ENCODE assay signal across 9 cellular contexts in genomic region chr19:46603195-46603637, GRCh38. TPM values are rescaled to one million over a fixed set of nuclear protein-coding genes. Genes with fewer than 3 reads are reported as not detected.
DNase-seq lines count a peak whose midpoint lies in the region; ATAC-seq and TF ChIP-seq lines count a peak whose summit lies in the region.
"Had no signal": no experiment of that assay in that cellular context is flagged by ENCODE, and none has a peak within 500 bp of the region (broad histone marks: within the 10 kb centered on the region; RNA-seq: fewer than 3 reads in every experiment).

No MANE protein-coding gene starts in this region.

- H3K23ac ChIP-seq in trophoblast cell (ENCODE audit: low read length) = no peak overlapping the region

- H3K4me3 ChIP-seq in GM06990 (replicated peaks; ENCODE audit: low read depth, low read length) (peak overlapping the region; percentile 83), PC-9 (no peak overlapping the region), trophoblast cell (ENCODE audit: low read depth, low read length) (no peak overlapping the region)

- H3K27ac ChIP-seq in PC-9 = no peak overlapping the region
- H3K27ac ChIP-seq in trophoblast cell (ENCODE audit: low read depth, low read length) = no peak overlapping the region

- H3K14ac ChIP-seq in trophoblast cell (ENCODE audit: low read length) = no peak overlapping the region

- H3K79me1 ChIP-seq in trophoblast cell (ENCODE audit: low read length) = peaks cover 14% of the 10 kb centered on the region

- H2AFZ ChIP-seq in PC-9 (no peak overlapping the region), trophoblast cell (ENCODE audit: insufficient read depth, low read length, poor library complexity) (no peak overlapping the region)

- POLR2A ChIA-PET in PC-9 (lab: Charles Lee; ENCODE audit: unreplicated experiment) = no interaction called here

- no peak for DNase-seq in GM06990 (ENCODE audit: extremely low read depth, insufficient read length)
- no peak for DNase-seq in PC-9
- DNase-seq in erythroblast (lab: John Stamatoyannopoulos, UW) = peak; percentile 55 to 76
- no peak for DNase-seq in trophoblast cell
- DNase-seq in C1 segment of cervical spinal cord (lab: John Stamatoyannopoulos, UW) = no peak
- DNase-seq in hippocampal formation (lab: John Stamatoyannopoulos, UW) = no peak

- TF ChIP-seq POLR2A in erythroblast (IDR thresholded peaks at IDR 0.05; ENCODE audit: low read length) = no peak

- TSS peak; percentile 22 for BruUV-seq in PC-9 (replicated peaks; lab: Mats Ljungman, UMichigan)

- H3K9me3 ChIP-seq in PC-9 (ENCODE audit: insufficient read depth, low read depth) (no peaks in the 10 kb centered on the region), trophoblast cell (ENCODE audit: insufficient read depth, low read depth, low read length) (peaks cover 2% of the 10 kb centered on the region)

- no peak overlapping the region for H2BK120ac ChIP-seq in trophoblast cell (ENCODE audit: insufficient read depth, low read length, poor library complexity)

- no peak overlapping the region for H2BK12ac ChIP-seq in trophoblast cell (ENCODE audit: low read length)

- H3K18ac ChIP-seq in trophoblast cell (ENCODE audit: low read length) = no peak overlapping the region

- H2AK5ac ChIP-seq in trophoblast cell (ENCODE audit: low read length) = no peak overlapping the region

- intact Hi-C loops in PC-9 (cut with micrococcal nuclease; ENCODE audit: unreplicated experiment) = no loop called here

- WGBS in trophoblast cell (ENCODE audit: extremely low coverage, insufficient coverage, insufficient read length) = no CpG with 5 or more reads among the region's 2 CpGs

- CTCF ChIA-PET in PC-9 (lab: Charles Lee) = no interaction called here

- H4K8ac ChIP-seq in trophoblast cell (ENCODE audit: low read depth, low read length) = no peak overlapping the region

- no peak overlapping the region for H2BK5ac ChIP-seq in trophoblast cell (ENCODE audit: low read depth, low read length, poor library complexity)

- H3K4ac ChIP-seq in trophoblast cell (ENCODE audit: low read depth, low read length) = peak overlapping the region; percentile 93

- no peaks in the 10 kb centered on the region for H4K20me1 ChIP-seq in PC-9 (ENCODE audit: insufficient read depth)

- ATAC-seq in HG02642 (IDR thresholded peaks at IDR 0.05; ENCODE audit: poor library complexity, unreplicated experiment) = no peak
- ATAC-seq in GM18498 (IDR thresholded peaks at IDR 0.05; ENCODE audit: unreplicated experiment) = no peak

- H3K4me1 ChIP-seq in PC-9 (replicated peaks; ENCODE audit: insufficient read depth) (peaks cover 12% of the 10 kb centered on the region; the same call in 1 of the 2 replicates), trophoblast cell (ENCODE audit: control insufficient read depth in 1 of 2, insufficient read depth in 2 of 2, low read length in 2 of 2) (peaks cover 11 to 13% of the 10 kb centered on the region in 2 experiments)

- H3K27me3 ChIP-seq in GM06990 (replicated peaks; ENCODE audit: control insufficient read depth, insufficient read depth, low read length) (no peaks in the 10 kb centered on the region), PC-9 (ENCODE audit: insufficient read depth, low read depth) (no peaks in the 10 kb centered on the region), trophoblast cell (ENCODE audit: insufficient read depth, low read length) (no peaks in the 10 kb centered on the region)

- H3K9ac ChIP-seq in trophoblast cell (ENCODE audit: low read length) = no peak overlapping the region

- no peak overlapping the region for H4K91ac ChIP-seq in trophoblast cell (ENCODE audit: low read depth, low read length)

- peaks cover 23% of the 10 kb centered on the region for H3K36me3 ChIP-seq in GM06990 (ENCODE audit: control insufficient read depth, insufficient read depth, low read length)
- H3K36me3 ChIP-seq in PC-9 (ENCODE audit: low read depth) = peaks cover 7% of the 10 kb centered on the region; the same call in 1 of the 2 replicates
- peaks cover 30 to 39% of the 10 kb centered on the region in 2 experiments for H3K36me3 ChIP-seq in trophoblast cell (ENCODE audit: control insufficient read depth in 1 of 2, insufficient read depth in 2 of 2, low read length in 2 of 2)

- peaks cover 35% of the 10 kb centered on the region for H3K79me2 ChIP-seq in PC-9 (ENCODE audit: low read depth)
- H3K79me2 ChIP-seq in trophoblast cell (ENCODE audit: control insufficient read depth, insufficient read depth, low read length, poor library complexity) = peaks cover 26% of the 10 kb centered on the region

- peaks cover 4% of the 10 kb centered on the region; the same call in 1 of the 2 replicates for H3F3A ChIP-seq in PC-9 (ENCODE audit: insufficient read depth, low read depth)

- H4K12ac ChIP-seq in trophoblast cell (ENCODE audit: low read depth, low read length) = no peak overlapping the region

- H3K4me2 ChIP-seq in PC-9 = 0 out of 2 replicates have a peak overlapping the region, but pooled peaks have one; percentile 89
- peak overlapping the region; percentile 90 for H3K4me2 ChIP-seq in trophoblast cell (ENCODE audit: low read length)

- no peaks in the 10 kb centered on the region for H3K9me2 ChIP-seq in PC-9 (ENCODE audit: insufficient read depth)

- TF ChIP-seq CTCF in GM06990 (IDR thresholded peaks at IDR 0.05; ENCODE audit: insufficient read depth, low read length, poor library complexity, severe bottlenecking) = no peak
- TF ChIP-seq CTCF in PC-9 (conservative IDR thresholded peaks at IDR 0.05) = no peak

RNA-seq across cellular contexts. Expression of gene CALM3, which starts 2.1 kb away (rescaled TPM):
- total RNA-seq in PC-9 (2021) = 211 and 239 TPM in 2 replicates
- polyA plus RNA-seq in trophoblast cell (2013) = 312 and 341 TPM in 2 replicates

RNA-seq across cellular contexts. Expression of gene PTGIR, which starts 21.7 kb away (rescaled TPM):
- total RNA-seq in PC-9 (2021) = 0.28 TPM in 1 of 2 replicates, not detected in the other
- 0.57 and 0.64 TPM in 2 replicates for polyA plus RNA-seq in trophoblast cell (2013)
- total RNA-seq: NCI-H460 had no signal

RNA-seq across cellular contexts. Expression of gene GNG8, which starts 32.8 kb away (rescaled TPM):
- total RNA-seq in PC-9 (2021) = not detected in 2 replicates
- 2.0 TPM in 1 of 2 replicates, not detected in the other for polyA plus RNA-seq in trophoblast cell (2013)
- total RNA-seq: NCI-H460 had no signal

RNA-seq across cellular contexts. Expression of gene DACT3, which starts 57.8 kb away (rescaled TPM):
- total RNA-seq in PC-9 (2021) = 0.13 TPM in 1 of 2 replicates, not detected in the other
- 13.8 and 15.5 TPM in 2 replicates for polyA plus RNA-seq in trophoblast cell (2013)
- total RNA-seq: NCI-H460 had no signal

Comparison
In these comparisons a context has a peak if more than half of its experiments do, and no peak if none do; other contexts are left out.
1. DNase-seq: peak in erythroblast (2 of 2); none in GM06990 (single experiment), PC-9 (0 of 2), trophoblast cell (0 of 2), C1 segment of cervical spinal cord (0 of 14) and hippocampal formation (0 of 2).